In the genomic region with DNA sequence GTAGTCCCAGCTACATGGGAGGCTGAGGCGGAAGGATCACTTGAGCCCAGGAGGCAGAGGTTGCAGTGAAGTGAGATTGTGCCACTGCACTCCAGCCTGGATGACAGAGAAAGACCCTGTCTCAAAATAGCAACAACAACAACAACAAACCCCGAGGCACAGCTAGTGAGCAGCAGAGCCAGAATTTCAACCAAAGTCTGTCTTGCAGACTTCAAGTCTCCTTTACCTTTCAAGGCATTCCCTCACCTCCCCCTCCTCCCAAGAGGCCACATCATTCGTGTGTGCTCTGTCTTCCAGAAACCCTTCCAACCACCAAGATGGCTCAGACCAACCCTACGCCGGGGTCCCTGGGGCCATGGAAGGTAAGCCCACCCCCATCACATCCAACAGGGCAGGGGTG, we compare ENCODE assay signal across 31 cellular contexts. TPM values are rescaled to one million over a fixed set of nuclear protein-coding genes. Genes with fewer than 3 reads are reported as not detected.
"Had no signal": no experiment of that assay in that cellular context is flagged by ENCODE, and none has a peak within 500 bp of the region (broad histone marks: within the 10 kb centered on the region; RNA-seq: fewer than 3 reads in every experiment).

No MANE protein-coding gene starts in this region.

- H3K9me3 ChIP-seq: gastrocnemius medialis, heart left ventricle, left lung, neutrophil, prostate gland, sigmoid colon, stomach, thyroid gland had no signal

- H3K27ac ChIP-seq: dorsolateral prefrontal cortex, gastrocnemius medialis, heart left ventricle, hepatocyte, left lung, neutrophil, prostate gland, sigmoid colon, stomach, thyroid gland had no signal

- H3K4me3 ChIP-seq: dorsolateral prefrontal cortex, gastrocnemius medialis, heart left ventricle, hepatocyte, left lung, prostate gland, sigmoid colon, stomach, thyroid gland had no signal

- H2AFZ ChIP-seq: hepatocyte had no signal

- H3K79me2 ChIP-seq: hepatocyte had no signal

- H3K27me3 ChIP-seq: dorsolateral prefrontal cortex, gastrocnemius medialis, heart left ventricle, hepatocyte, left lung, neutrophil, sigmoid colon, stomach, thyroid gland had no signal

- DNase-seq: cortex of kidney; dorsolateral prefrontal cortex; effector CD4-positive, alpha-beta T cell; foreskin fibroblast; gastrocnemius medialis; heart left ventricle; left cardiac atrium; left lung; naive thymus-derived CD8-positive, alpha-beta T cell; nephron progenitor cell; right cardiac atrium; sigmoid colon; stimulated activated CD4-positive, alpha-beta T cell treated with anti-CD3 and anti-CD28 coated beads, Interleukin-2, amount 100 ng/mL, for 24 hours; stimulated activated CD4-positive, alpha-beta T cell treated with anti-CD3 and anti-CD28 coated beads, Interleukin-4, amount 100 ng/mL, for 24 hours; stimulated activated naive CD4-positive, alpha-beta T cell treated with Interleukin-2 at 50 U/mL for 16 hours; stomach; thyroid gland had no signal

- H3K4me1 ChIP-seq: gastrocnemius medialis, prostate gland had no signal

- H3K36me3 ChIP-seq: gastrocnemius medialis, left lung, prostate gland, sigmoid colon, thyroid gland had no signal

- H3K4me2 ChIP-seq: hepatocyte had no signal

RNA-seq across cellular contexts. Expression of gene CRYBA1, which starts 2.2 kb away (rescaled TPM):
- total RNA-seq: dorsolateral prefrontal cortex; gastrocnemius medialis; heart left ventricle; hepatocyte; kidney epithelial cell; left cardiac atrium; left lung; lower leg skin; lung microvascular endothelial cell; mesenteric fat pad; myocyte; naive thymus-derived CD8-positive, alpha-beta T cell; omental fat pad; prostate gland; right cardiac atrium; sigmoid colon; skeletal muscle tissue; stomach; subcutaneous adipose tissue; temporal lobe; thyroid gland; urinary bladder had no signal
- polyA plus RNA-seq: esophagus; heart left ventricle; hepatocyte; naive thymus-derived CD8-positive, alpha-beta T cell; right cardiac atrium; sigmoid colon; stomach; urinary bladder had no signal
